16 cellular contexts compared by ENCODE assay signal in genomic region chrX:43551590-43551989, GRCh38.
A peak's percentile ranks its signal among the peaks of the same experiment; 100 is the strongest.
DNase-seq lines count a peak whose midpoint lies in the region; ATAC-seq and TF ChIP-seq lines count a peak whose summit lies in the region.
"Had no signal": no experiment of that assay in that cellular context is flagged by ENCODE, and none has a peak within 500 bp of the region (broad histone marks: within the 10 kb centered on the region; RNA-seq: fewer than 3 reads in every experiment).

No MANE protein-coding gene starts in this region.

- intact Hi-C loops in right cardiac atrium (cut with DNase I), result loop anchor here in 1 of 4 donors (10.0 kb wide), 1 partner anchor 1747 kb away; no protein-coding TSS in a partner anchor
- intact Hi-C loops in activated CD8-positive, alpha-beta T cell treated with anti-CD3 and anti-CD28 coated beads for 36 hours (cut with micrococcal nuclease), result no loop called here

- H3K27me3 ChIP-seq in right cardiac atrium (ENCODE audit: control insufficient read depth, insufficient read depth), result no peaks in the 10 kb centered on the region

- peaks cover 11% of the 10 kb centered on the region for H3K9me3 Mint-ChIP-seq in nephron progenitor cell
- H3K9me3 Mint-ChIP-seq in activated CD8-positive, alpha-beta T cell treated with anti-CD3 and anti-CD28 coated beads for 36 hours, result no peaks in the 10 kb centered on the region
- H3K9me3 Mint-ChIP-seq: activated CD4-positive, alpha-beta memory T cell treated with anti-CD3 and anti-CD28 coated beads for 36 hours; activated T-helper 1 cell treated with anti-CD3 and anti-CD28 coated beads, Interleukin-12 subunit alpha, Interleukin-12 subunit beta, Interleukin-2, Interleukin-4 antibody, amounts not matched to agents 30 ng/mL and 10 ng/mL and 1 ng/mL, durations not matched to agents 14 hours and 24 hours and 36 hours had no signal

- CTCF ChIA-PET in RWPE1 (lab: Yijun Ruan, JAX) (interaction anchor here (2.0 kb wide), 1 partner anchor 202 kb away, joined by 7 read pairs; no protein-coding TSS in a partner anchor), GM10248 (lab: Yijun Ruan, JAX) (no interaction called here)
- CTCF ChIA-PET in activated CD8-positive, alpha-beta T cell treated with anti-CD3 and anti-CD28 coated beads for 36 hours (lab: Charles Lee), result no interaction called here

- no peaks in the 10 kb centered on the region for H3K36me3 Mint-ChIP-seq in nephron progenitor cell (ENCODE audit: low read depth)
- H3K36me3 Mint-ChIP-seq in activated CD8-positive, alpha-beta T cell treated with anti-CD3 and anti-CD28 coated beads for 36 hours (ENCODE audit: low read depth), result no peaks in the 10 kb centered on the region
- H3K36me3 Mint-ChIP-seq: activated CD4-positive, alpha-beta memory T cell treated with anti-CD3 and anti-CD28 coated beads for 36 hours; activated naive CD8-positive, alpha-beta T cell treated with anti-CD3 and anti-CD28 coated beads, Interleukin-2, amount 10 ng/mL, durations not matched to agents 7 days and 5 days had no signal

- H3K27me3 Mint-ChIP-seq in nephron progenitor cell (ENCODE audit: low read depth, poor library complexity), result no peaks in the 10 kb centered on the region
- no peaks in the 10 kb centered on the region for H3K27me3 Mint-ChIP-seq in activated CD8-positive, alpha-beta T cell treated with anti-CD3 and anti-CD28 coated beads for 36 hours
- H3K27me3 Mint-ChIP-seq: activated CD4-positive, alpha-beta memory T cell treated with anti-CD3 and anti-CD28 coated beads for 36 hours; activated naive CD8-positive, alpha-beta T cell treated with anti-CD3 and anti-CD28 coated beads, Interleukin-2, amount 10 ng/mL, durations not matched to agents 7 days and 5 days had no signal

- in situ Hi-C loops in G401 (cut with HindIII; ENCODE audit: low sequenced_read_pairs), result no loop called here

- H3K4me1 ChIP-seq in right cardiac atrium (ENCODE audit: control insufficient read depth, insufficient read depth, low read length), result no peaks in the 10 kb centered on the region

- H3K9me3 ChIP-seq in right cardiac atrium (ENCODE audit: control insufficient read depth, low read length), result no peaks in the 10 kb centered on the region

- ATAC-seq in right cardiac atrium, result peak in 1 of 2 donors; percentile 57
- ATAC-seq in activated CD8-positive, alpha-beta T cell treated with anti-CD3 and anti-CD28 coated beads for 36 hours, result no peak

- POLR2A ChIA-PET in RWPE1 (lab: Yijun Ruan, JAX; ENCODE audit: low non-redundant PET) (no interaction called here), GM10248 (lab: Yijun Ruan, JAX) (no interaction called here)
- POLR2A ChIA-PET in activated CD8-positive, alpha-beta T cell treated with anti-CD3 and anti-CD28 coated beads for 36 hours (lab: Charles Lee), result no interaction called here

- WGBS in right cardiac atrium, result 32% methylated on average over 3 of the region's 3 CpGs

- peak; percentile 31 for DNase-seq in Daoy (ENCODE audit: low read depth)
- no peak for DNase-seq in RWPE1 (ENCODE audit: low spot score)
- DNase-seq in right cardiac atrium, result peak in 2 of 3 donors; percentile 10 to 33
- peak; percentile 3 for DNase-seq in nephron progenitor cell
- no peak for DNase-seq in activated CD8-positive, alpha-beta T cell treated with anti-CD3 and anti-CD28 coated beads for 36 hours
- DNase-seq in GM10248 (ENCODE audit: extremely low spot score), result no peak
- no peak for DNase-seq in G401 (ENCODE audit: low spot score)
- DNase-seq in NCI-H524 treated with DMSO at 0.1 percent for 48 hours (lab: John Stamatoyannopoulos, UW), result no peak
- DNase-seq: activated CD4-positive, alpha-beta memory T cell treated with anti-CD3 and anti-CD28 coated beads for 36 hours; activated naive CD8-positive, alpha-beta T cell treated with anti-CD3 and anti-CD28 coated beads, Interleukin-2, amount 10 ng/mL, durations not matched to agents 7 days and 5 days; caudate nucleus; NCI-H2029; NCI-H526; retina; substantia nigra had no signal

- peak overlapping the region; percentile 43 for H3K27ac Mint-ChIP-seq in nephron progenitor cell
- no peak overlapping the region for H3K27ac Mint-ChIP-seq in activated CD8-positive, alpha-beta T cell treated with anti-CD3 and anti-CD28 coated beads for 36 hours
- H3K27ac Mint-ChIP-seq: activated CD4-positive, alpha-beta memory T cell treated with anti-CD3 and anti-CD28 coated beads for 36 hours; activated naive CD8-positive, alpha-beta T cell treated with anti-CD3 and anti-CD28 coated beads, Interleukin-2, amount 10 ng/mL, durations not matched to agents 7 days and 5 days; activated T-helper 1 cell treated with anti-CD3 and anti-CD28 coated beads, Interleukin-12 subunit alpha, Interleukin-12 subunit beta, Interleukin-2, Interleukin-4 antibody, amounts not matched to agents 30 ng/mL and 10 ng/mL and 1 ng/mL, durations not matched to agents 14 hours and 24 hours and 36 hours had no signal

- H3K4me3 ChIP-seq in right cardiac atrium (ENCODE audit: low read length), result no peak overlapping the region

- no peak overlapping the region for H3K4me3 Mint-ChIP-seq in nephron progenitor cell
- no peak overlapping the region for H3K4me3 Mint-ChIP-seq in activated CD8-positive, alpha-beta T cell treated with anti-CD3 and anti-CD28 coated beads for 36 hours
- H3K4me3 Mint-ChIP-seq: activated CD4-positive, alpha-beta memory T cell treated with anti-CD3 and anti-CD28 coated beads for 36 hours; activated naive CD8-positive, alpha-beta T cell treated with anti-CD3 and anti-CD28 coated beads, Interleukin-2, amount 10 ng/mL, durations not matched to agents 7 days and 5 days; activated T-helper 1 cell treated with anti-CD3 and anti-CD28 coated beads, Interleukin-12 subunit alpha, Interleukin-12 subunit beta, Interleukin-2, Interleukin-4 antibody, amounts not matched to agents 30 ng/mL and 10 ng/mL and 1 ng/mL, durations not matched to agents 14 hours and 24 hours and 36 hours had no signal

- H3K27ac ChIP-seq in RWPE1, result peak overlapping the region; percentile 49; the same call in 1 of the 2 replicates
- H3K27ac ChIP-seq in right cardiac atrium (ENCODE audit: low read length), result no peak overlapping the region

- TF ChIP-seq CTCF in RWPE1 (conservative IDR thresholded peaks at IDR 0.05; ENCODE audit: low read depth) (no peak), nephron progenitor cell (IDR thresholded peaks at IDR 0.05) (no peak), GM10248 (IDR thresholded peaks at IDR 0.05; ENCODE audit: control extremely low read depth, extremely low read depth, low read depth, missing control alignments) (no peak)
- no peak for TF ChIP-seq CTCF in activated CD8-positive, alpha-beta T cell treated with anti-CD3 and anti-CD28 coated beads for 36 hours (IDR thresholded peaks at IDR 0.05)

- H3K4me1 Mint-ChIP-seq in nephron progenitor cell, result peaks cover 26% of the 10 kb centered on the region
- peaks cover 3% of the 10 kb centered on the region for H3K4me1 Mint-ChIP-seq in activated CD8-positive, alpha-beta T cell treated with anti-CD3 and anti-CD28 coated beads for 36 hours (ENCODE audit: low read depth)

Comparison
In these comparisons a context has a peak if more than half of its experiments do, and no peak if none do; other contexts are left out.
1. DNase-seq: peak in Daoy (single experiment), right cardiac atrium (2 of 3) and nephron progenitor cell (single experiment); none in RWPE1 (single experiment), activated CD8-positive, alpha-beta T cell treated with anti-CD3 and anti-CD28 coated beads for 36 hours (single experiment), GM10248 (single experiment), G401 (single experiment) and NCI-H524 treated with DMSO at 0.1 percent for 48 hours (single experiment).